In the genomic region with DNA sequence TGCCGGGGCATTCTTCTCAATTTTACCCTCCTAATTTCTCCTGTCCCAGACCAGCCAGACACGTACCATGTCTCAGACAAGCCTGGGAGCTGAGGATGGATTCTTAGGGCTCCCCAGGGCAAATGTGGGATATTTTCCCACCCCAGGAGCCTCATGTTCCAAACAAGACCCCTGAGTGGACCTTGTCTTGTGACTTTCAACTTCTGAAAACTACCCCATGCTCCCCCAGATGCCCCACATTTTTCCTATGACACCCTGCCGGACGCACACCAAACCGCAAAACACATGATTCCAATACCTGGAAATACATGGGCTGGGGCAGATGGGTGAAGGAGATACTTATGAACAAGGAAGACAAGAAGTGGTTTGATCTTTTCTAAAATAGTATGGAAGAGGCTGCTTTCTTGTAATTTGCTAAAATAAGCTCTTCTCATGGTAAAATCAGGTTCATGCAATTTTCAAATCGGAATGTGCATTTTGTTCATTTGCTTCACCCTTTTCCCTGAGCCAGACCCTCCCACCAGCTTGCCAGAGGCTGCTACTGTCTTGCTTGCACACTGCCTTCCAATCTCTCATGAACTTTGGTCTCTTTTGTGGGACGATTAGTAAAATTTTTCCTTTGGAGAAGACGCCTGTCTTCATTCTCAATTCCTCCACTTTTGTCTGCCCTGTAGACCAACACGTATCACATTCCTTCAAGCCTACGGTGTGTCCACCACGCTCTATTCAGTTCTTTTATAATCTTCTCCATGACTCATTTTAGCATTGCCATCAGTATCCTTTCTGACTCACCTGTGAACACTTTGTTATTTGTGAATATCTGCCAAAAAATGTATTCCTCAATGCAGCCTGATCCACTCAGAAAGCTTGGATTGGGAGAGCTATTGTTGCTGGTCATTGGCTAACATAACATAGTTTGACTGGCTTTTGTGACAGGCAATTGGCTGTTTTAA, we compare ENCODE assay signal across 9 cellular contexts. TPM values are rescaled to one million over a fixed set of nuclear protein-coding genes. Genes with fewer than 3 reads are reported as not detected.
DNase-seq lines count a peak whose midpoint lies in the region; ATAC-seq and TF ChIP-seq lines count a peak whose summit lies in the region.
"Had no signal": no experiment of that assay in that cellular context is flagged by ENCODE, and none has a peak within 500 bp of the region (broad histone marks: within the 10 kb centered on the region; RNA-seq: fewer than 3 reads in every experiment).

No MANE protein-coding gene starts in this region.

- peaks cover 0 to 5% of the 10 kb centered on the region in 2 donors for H3K36me3 ChIP-seq in esophagus (ENCODE audit: control insufficient read depth in 2 of 2, insufficient read depth in 2 of 2, low read length in 1 of 2)
- H3K36me3 ChIP-seq in gastrocnemius medialis = no peaks in the 10 kb centered on the region

- H3K27me3 ChIP-seq in esophagus (ENCODE audit: control insufficient read depth in 1 of 2, insufficient read depth in 2 of 2, low read length in 2 of 2) = no peaks in the 10 kb centered on the region
- H3K27me3 ChIP-seq in gastrocnemius medialis = no peaks in the 10 kb centered on the region

- peaks cover 4% of the 10 kb centered on the region for H3K9me3 Mint-ChIP-seq in T-helper 2 cell treated with Interferon-gamma antibody and Interleukin-4, amounts not matched to agents 5 μg/mL and 100 μg/mL, for 36 hours

- in situ Hi-C loops in gastrocnemius medialis (cut with MboI; ENCODE audit: low sequenced_read_pairs in 4 of 4) = no loop called here

- peaks cover 78% of the 10 kb centered on the region for H3K4me1 Mint-ChIP-seq in T-helper 2 cell treated with Interferon-gamma antibody and Interleukin-4, amounts not matched to agents 5 μg/mL and 100 μg/mL, for 36 hours (ENCODE audit: low read depth)

- no peaks in the 10 kb centered on the region for H3K27me3 Mint-ChIP-seq in T-helper 2 cell treated with Interferon-gamma antibody and Interleukin-4, amounts not matched to agents 5 μg/mL and 100 μg/mL, for 36 hours (ENCODE audit: low read depth)

- H3K27ac ChIP-seq in esophagus (ENCODE audit: low read depth in 2 of 2, low read length in 1 of 2) (peak overlapping the region; percentile 26 to 72), gastrocnemius medialis (peak overlapping the region; percentile 69 to 78 (median 73))

- peaks cover 0 to 3% of the 10 kb centered on the region in 2 donors for H3K4me1 ChIP-seq in esophagus (ENCODE audit: control insufficient read depth in 2 of 2, insufficient read depth in 2 of 2, low read length in 1 of 2)
- no peaks in the 10 kb centered on the region for H3K4me1 ChIP-seq in gastrocnemius medialis

- peak overlapping the region; percentile 94 for H3K4me3 Mint-ChIP-seq in T-helper 2 cell treated with Interferon-gamma antibody and Interleukin-4, amounts not matched to agents 5 μg/mL and 100 μg/mL, for 36 hours

- peak; percentile 11 to 23 for TF ChIP-seq POLR2A in gastrocnemius medialis (IDR thresholded peaks at IDR 0.05)

- 55 to 56% methylated on average over 11 of the region's 11 CpGs for WGBS in esophagus, 2 donors

- ATAC-seq in gastrocnemius medialis (no peak), GM19395 (IDR thresholded peaks at IDR 0.05; ENCODE audit: unreplicated experiment) (no peak), HG03565 (IDR thresholded peaks at IDR 0.05; ENCODE audit: unreplicated experiment) (no peak), GM21360 (IDR thresholded peaks at IDR 0.05; ENCODE audit: unreplicated experiment) (no peak)

- intact Hi-C loops in gastrocnemius medialis (cut with DNase I; ENCODE audit: low total_unique reads) = no loop called here

- peak overlapping the region; percentile 77 for H3K4me3 ChIP-seq in GM12864 (ENCODE audit: low read depth, low read length)
- H3K4me3 ChIP-seq in esophagus (ENCODE audit: low read depth in 1 of 2, low read length in 2 of 2) = peak overlapping the region; percentile 40 to 49
- H3K4me3 ChIP-seq in gastrocnemius medialis = peak overlapping the region; percentile 49 to 58 (median 55)

- peak overlapping the region; percentile 93 for H3K27ac Mint-ChIP-seq in T-helper 2 cell treated with Interferon-gamma antibody and Interleukin-4, amounts not matched to agents 5 μg/mL and 100 μg/mL, for 36 hours

- H3K9me3 ChIP-seq in esophagus (ENCODE audit: control insufficient read depth in 2 of 2, insufficient read depth in 1 of 2, low read depth in 1 of 2, low read length in 1 of 2) (no peaks in the 10 kb centered on the region), gastrocnemius medialis (no peaks in the 10 kb centered on the region)

- H3K36me3 Mint-ChIP-seq in T-helper 2 cell treated with Interferon-gamma antibody and Interleukin-4, amounts not matched to agents 5 μg/mL and 100 μg/mL, for 36 hours (ENCODE audit: low read depth) = peaks cover 62% of the 10 kb centered on the region

- no peak for TF ChIP-seq CTCF in GM12864 (IDR thresholded peaks at IDR 0.05; ENCODE audit: low read depth, low read length, missing control alignments)
- no peak for TF ChIP-seq CTCF in gastrocnemius medialis (IDR thresholded peaks at IDR 0.05 in 4 of 5, conservative IDR thresholded peaks at IDR 0.05 in 1 of 5)

- DNase-seq in GM12864 (ENCODE audit: low read depth) (no peak), gastrocnemius medialis (no peak), AG08396 (ENCODE audit: low spot score) (no peak)
- DNase-seq in T-helper 2 cell treated with Interferon-gamma antibody and Interleukin-4, amounts not matched to agents 5 μg/mL and 100 μg/mL, for 36 hours (ENCODE audit: low spot score) = no peak
- DNase-seq: NCI-H1105 had no signal

RNA-seq across cellular contexts. Expression of gene GIMAP5, which starts 1.1 kb away (rescaled TPM):
- polyA plus RNA-seq in esophagus = 1 to 10 TPM; 5.2 to 7.6 TPM
- 10 to 100 TPM; 13.5 to 29.4 (median 15.6) TPM for total RNA-seq in gastrocnemius medialis

RNA-seq across cellular contexts. Expression of gene GIMAP1, which starts 22.0 kb away (rescaled TPM):
- polyA plus RNA-seq in esophagus = 1 to 10 TPM; 1.2 to 1.5 TPM
- 1 to 10 TPM; 4.1 to 7.8 (median 4.9) TPM for total RNA-seq in gastrocnemius medialis

RNA-seq across cellular contexts. Expression of gene GIMAP2, which starts 52.9 kb away (rescaled TPM):
- 1 to 10 TPM in 1 of 2 donors, under 1 TPM in 1; 0.90 to 2.1 TPM for polyA plus RNA-seq in esophagus
- 1 to 10 TPM; 2.2 to 6.7 (median 3.2) TPM for total RNA-seq in gastrocnemius medialis
